ENCODE assay signal across 7 cellular contexts in genomic region chr1:72693899-72694298, GRCh38.
"Had no signal": no experiment of that assay in that cellular context is flagged by ENCODE, and none has a peak within 500 bp of the region (broad histone marks: within the 10 kb centered on the region; RNA-seq: fewer than 3 reads in every experiment).

No MANE protein-coding gene starts in this region.

- H3K27ac Mint-ChIP-seq: IgD-negative memory B cell had no signal

- H3K27ac ChIP-seq: HL-60, KMS-11 had no signal

- H3K4me1 Mint-ChIP-seq: IgD-negative memory B cell had no signal

- H3K9ac ChIP-seq: KMS-11 had no signal

- H3K4me3 Mint-ChIP-seq: IgD-negative memory B cell had no signal

- H3K27me3 Mint-ChIP-seq: IgD-negative memory B cell had no signal

- FAIRE-seq: HTR-8/SVneo had no signal

- H3K4me2 ChIP-seq: KMS-11 had no signal

- DNase-seq: IMR-90, KBM-7, KG1 had no signal

- H3K36me3 Mint-ChIP-seq: IgD-negative memory B cell had no signal
